14 cellular contexts compared by ENCODE assay signal in the genomic region with DNA sequence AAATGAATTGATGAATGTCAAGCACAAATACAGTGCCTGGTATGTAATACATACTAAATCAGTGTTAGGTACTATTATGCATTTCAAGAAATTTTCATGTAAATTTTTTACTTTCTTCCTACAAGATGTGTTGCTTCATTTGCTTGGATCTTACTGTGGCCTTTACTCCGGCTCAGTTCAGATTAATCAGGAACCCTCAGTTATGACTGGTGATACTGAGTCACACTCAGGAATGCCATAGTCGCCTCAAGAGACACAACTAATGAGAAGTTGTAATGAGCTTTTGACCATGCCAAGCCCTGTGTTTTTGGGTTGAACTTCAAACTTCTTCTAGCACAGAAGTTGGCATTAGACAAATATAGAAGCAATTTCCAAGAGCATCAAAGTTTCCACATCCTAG.
A peak's percentile ranks its signal among the peaks of the same experiment; 100 is the strongest.
DNase-seq lines count a peak whose midpoint lies in the region; ATAC-seq and TF ChIP-seq lines count a peak whose summit lies in the region.
"Had no signal": no experiment of that assay in that cellular context is flagged by ENCODE, and none has a peak within 500 bp of the region (broad histone marks: within the 10 kb centered on the region; RNA-seq: fewer than 3 reads in every experiment).

No MANE protein-coding gene starts in this region.

- peak; percentile 58 for DNase-seq in HT1080 (ENCODE audit: low read depth)
- no peak for DNase-seq in chondrocyte (ENCODE audit: low spot score)
- DNase-seq in kidney glomerular epithelial cell (lab: John Stamatoyannopoulos, UW) = peak; percentile 20
- DNase-seq in thoracic aorta (ENCODE audit: low spot score) = no peak
- DNase-seq in NCI-H2227 treated with DMSO at 0.1 percent for 48 hours (lab: John Stamatoyannopoulos, UW) = no peak
- no peak for DNase-seq in left ventricle myocardium inferior
- no peak for DNase-seq in NCI-H1436 (lab: John Stamatoyannopoulos, UW)
- no peak for DNase-seq in central memory CD4-positive, alpha-beta T cell
- DNase-seq: activated CD4-positive, alpha-beta T cell treated with anti-CD3 and anti-CD28 coated beads for 1 hour; CD4-positive, alpha-beta memory T cell; cortex of kidney; NCI-H1436 treated with DMSO at 0.1 percent for 48 hours; T-helper 17 cell had no signal

- H3K9me3 ChIP-seq in thoracic aorta (no peaks in the 10 kb centered on the region), left ventricle myocardium inferior (replicated peaks) (no peaks in the 10 kb centered on the region)

- H3K27ac Mint-ChIP-seq in chondrocyte (ENCODE audit: unreplicated experiment) = peak overlapping the region; percentile 94
- H3K27ac Mint-ChIP-seq: activated naive CD8-positive, alpha-beta T cell; T-helper 17 cell had no signal

- H3K36me3 Mint-ChIP-seq in chondrocyte (ENCODE audit: low read depth) = peaks cover 2% of the 10 kb centered on the region

- no peak overlapping the region for H3K4me3 Mint-ChIP-seq in chondrocyte (ENCODE audit: unreplicated experiment)
- H3K4me3 Mint-ChIP-seq: activated naive CD8-positive, alpha-beta T cell; CD4-positive, alpha-beta memory T cell; T-helper 17 cell had no signal

- ATAC-seq in thoracic aorta (ENCODE audit: insufficient number of reproducible peaks, low FRiP score, low read depth) = peak; percentile 30
- ATAC-seq: T-helper 17 cell had no signal

- H3K27me3 ChIP-seq in thoracic aorta (replicated peaks; ENCODE audit: insufficient read depth) (no peaks in the 10 kb centered on the region), left ventricle myocardium inferior (ENCODE audit: low read depth) (no peaks in the 10 kb centered on the region)

- no peak overlapping the region for H3K27ac ChIP-seq in thoracic aorta
- no peak overlapping the region for H3K27ac ChIP-seq in left ventricle myocardium inferior (replicated peaks)

- TF ChIP-seq CTCF in chondrocyte (IDR thresholded peaks at IDR 0.05) = no peak
- TF ChIP-seq CTCF in thoracic aorta (IDR thresholded peaks at IDR 0.05) = no peak
- TF ChIP-seq CTCF in left ventricle myocardium inferior (IDR thresholded peaks at IDR 0.05; ENCODE audit: borderline replicate concordance) = no peak

- H3K9me3 Mint-ChIP-seq in chondrocyte (ENCODE audit: low read depth) = no peaks in the 10 kb centered on the region

- H3K27me3 Mint-ChIP-seq in chondrocyte (ENCODE audit: low read depth) = no peaks in the 10 kb centered on the region
- H3K27me3 Mint-ChIP-seq: activated naive CD8-positive, alpha-beta T cell; CD4-positive, alpha-beta memory T cell; T-helper 17 cell had no signal

- intact Hi-C loops in left ventricle myocardium inferior (cut with micrococcal nuclease) = no loop called here

- no peaks in the 10 kb centered on the region for H3K36me3 ChIP-seq in thoracic aorta
- peaks cover 10% of the 10 kb centered on the region for H3K36me3 ChIP-seq in left ventricle myocardium inferior

- H3K4me3 ChIP-seq in thoracic aorta (no peak overlapping the region), left ventricle myocardium inferior (no peak overlapping the region)

- H3K4me1 ChIP-seq in thoracic aorta (ENCODE audit: control insufficient read depth in 1 of 2, low read depth in 2 of 2) (no peaks in the 10 kb centered on the region), left ventricle myocardium inferior (no peaks in the 10 kb centered on the region)

- H3K4me1 Mint-ChIP-seq in chondrocyte (ENCODE audit: low read depth) = peaks cover 58% of the 10 kb centered on the region
- H3K4me1 Mint-ChIP-seq: CD4-positive, alpha-beta memory T cell had no signal

Comparison
In these comparisons a context has a peak if more than half of its experiments do, and no peak if none do; other contexts are left out.
1. DNase-seq: peak in HT1080 (single experiment) and kidney glomerular epithelial cell (single experiment); none in chondrocyte (single experiment), thoracic aorta (single experiment), NCI-H2227 treated with DMSO at 0.1 percent for 48 hours (single experiment), left ventricle myocardium inferior (single experiment), NCI-H1436 (single experiment) and central memory CD4-positive, alpha-beta T cell (single experiment).